13 cellular contexts compared by ENCODE assay signal in the genomic region with DNA sequence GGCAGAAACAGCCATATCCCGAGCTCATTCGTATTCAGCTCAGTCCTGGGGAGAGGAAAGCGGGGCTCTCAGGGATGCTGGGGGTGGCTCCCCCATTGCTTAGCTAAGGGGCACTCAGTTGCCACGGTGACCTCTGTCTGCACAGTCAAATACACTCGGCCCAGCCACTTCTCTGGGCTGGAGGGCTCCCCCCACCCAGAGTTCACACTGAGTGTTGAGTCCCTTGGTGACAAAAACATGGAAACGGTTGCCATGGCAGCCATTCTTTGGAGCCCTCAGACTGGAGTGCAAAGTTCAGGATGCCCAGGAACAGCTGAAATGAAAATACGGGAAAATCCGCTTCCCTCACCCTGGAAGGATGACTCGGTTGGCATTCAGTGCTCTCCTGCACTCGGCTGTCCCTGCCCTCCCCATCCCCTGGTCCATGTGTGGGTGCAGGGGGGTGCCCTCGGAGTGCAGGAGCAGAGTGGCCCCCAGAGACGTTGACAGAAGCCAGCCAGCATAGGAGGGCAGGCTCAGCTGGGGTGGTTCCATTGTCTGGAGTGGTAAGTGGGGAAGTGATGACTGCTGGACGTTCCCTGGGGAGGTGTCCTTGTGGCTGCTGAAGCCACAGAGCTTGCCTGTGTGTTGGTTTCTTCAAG.
DNase-seq lines count a peak whose midpoint lies in the region; ATAC-seq, FAIRE-seq and TF ChIP-seq lines count a peak whose summit lies in the region.
"Had no signal": no experiment of that assay in that cellular context is flagged by ENCODE, and none has a peak within 500 bp of the region (broad histone marks: within the 10 kb centered on the region; RNA-seq: fewer than 3 reads in every experiment).

No MANE protein-coding gene starts in this region.

- POLR2A ChIA-PET in H1 (lab: Charles Lee; ENCODE audit: partially characterized antibody) = no interaction called here

- no peaks in the 10 kb centered on the region for H3K79me1 ChIP-seq in H1 (ENCODE audit: low read depth, low read length)

- H4K20me1 ChIP-seq in BLaER1 (peaks cover 91% of the 10 kb centered on the region), H1 (replicated peaks in 1 of 2; ENCODE audit: control insufficient read depth in 1 of 2, insufficient read depth in 2 of 2, low read length in 2 of 2) (no peaks in the 10 kb centered on the region), neural progenitor cell (ENCODE audit: low read depth) (peaks cover 39% of the 10 kb centered on the region)

- H3K4me2 ChIP-seq in BLaER1 = peak overlapping the region; percentile 97
- H3K4me2 ChIP-seq in H1 (ENCODE audit: insufficient read depth in 1 of 2, low read depth in 2 of 2, low read length in 2 of 2) = no peak overlapping the region
- H3K4me2 ChIP-seq in neural progenitor cell = no peak overlapping the region

- intact Hi-C loops in activated CD4-positive, alpha-beta T cell treated with anti-CD3 and anti-CD28 coated beads, Interleukin-2, amount 10 ng/mL, durations not matched to agents 24 days and 14 days (cut with micrococcal nuclease) = loop anchor here (5.0 to 10.0 kb wide), 2 partner anchors 35 to 57 kb away; no protein-coding TSS in a partner anchor

- no peak for ATAC-seq in HG03469 (IDR thresholded peaks at IDR 0.05; ENCODE audit: unreplicated experiment)
- ATAC-seq: body of pancreas, pancreas had no signal

- H2BK12ac ChIP-seq in H1 (ENCODE audit: low read depth, low read length) = 0 out of 2 replicates have a peak overlapping the region, but pooled peaks have one; percentile 23

- H2AK5ac ChIP-seq in H1 (ENCODE audit: low read depth, low read length) = peak overlapping the region; percentile 3; the same call in 1 of the 2 replicates

- H3K9ac ChIP-seq in BLaER1 (no peak overlapping the region), H1 (replicated peaks in 1 of 4; ENCODE audit: extremely low read depth in 1 of 4, low read depth in 3 of 4, low read length in 3 of 4) (no peak overlapping the region), neural progenitor cell (no peak overlapping the region)

- H2AFZ ChIP-seq in H1 (ENCODE audit: low read length) = no peak overlapping the region
- no peak overlapping the region for H2AFZ ChIP-seq in neural progenitor cell (replicated peaks)

- no peak overlapping the region for H2BK120ac ChIP-seq in H1 (replicated peaks; ENCODE audit: low read depth, low read length)

- H3K56ac ChIP-seq in H1 (replicated peaks; ENCODE audit: insufficient read length, low read depth, low read length) = no peak overlapping the region

- H4K91ac ChIP-seq in H1 (replicated peaks; ENCODE audit: insufficient read length, low read length) = no peak overlapping the region

- H4K5ac ChIP-seq in H1 (ENCODE audit: insufficient read length, low read depth, low read length) = no peak overlapping the region

- H3K4me3 Mint-ChIP-seq in neural progenitor cell = peak overlapping the region; percentile 75
- no peak overlapping the region for H3K4me3 Mint-ChIP-seq in activated CD4-positive, alpha-beta T cell treated with anti-CD3 and anti-CD28 coated beads, Interleukin-2, amount 10 ng/mL, durations not matched to agents 24 days and 14 days

- H3K18ac ChIP-seq in H1 (ENCODE audit: extremely low read depth, low read length) = no peak overlapping the region

- peaks cover 20% of the 10 kb centered on the region for H3K27me3 Mint-ChIP-seq in neural progenitor cell (ENCODE audit: insufficient read depth, low read depth)
- no peaks in the 10 kb centered on the region for H3K27me3 Mint-ChIP-seq in activated CD4-positive, alpha-beta T cell treated with anti-CD3 and anti-CD28 coated beads, Interleukin-2, amount 10 ng/mL, durations not matched to agents 24 days and 14 days

- peak overlapping the region; percentile 91 for H3K27ac Mint-ChIP-seq in neural progenitor cell
- H3K27ac Mint-ChIP-seq in activated CD4-positive, alpha-beta T cell treated with anti-CD3 and anti-CD28 coated beads, Interleukin-2, amount 10 ng/mL, durations not matched to agents 24 days and 14 days = no peak overlapping the region

- H3K4ac ChIP-seq in H1 (replicated peaks; ENCODE audit: insufficient read length, low read depth, low read length) = no peak overlapping the region

- H3K79me2 ChIP-seq in H1 (ENCODE audit: control insufficient read depth in 1 of 2, insufficient read depth in 2 of 2, low read length in 2 of 2) (no peaks in the 10 kb centered on the region), neural progenitor cell (ENCODE audit: low read depth) (no peaks in the 10 kb centered on the region)

- CTCF ChIA-PET in H1 (lab: Charles Lee; ENCODE audit: partially characterized antibody) = interaction anchor here (1.2 to 1.4 kb wide), 2 partner anchors 9 to 240 kb away, joined by 3 to 5 read pairs; no protein-coding TSS in a partner anchor

- H3K36me3 ChIP-seq in BLaER1 (no peaks in the 10 kb centered on the region), H1 (ENCODE audit: control insufficient read depth in 2 of 4, insufficient read depth in 4 of 4, low read length in 3 of 4) (no peaks in the 10 kb centered on the region), neural progenitor cell (no peaks in the 10 kb centered on the region)
- H3K36me3 ChIP-seq: pancreas had no signal

- no peak for TF ChIP-seq RAD21 in H1 (IDR thresholded peaks at IDR 0.05 in 1 of 2, conservative IDR thresholded peaks at IDR 0.05 in 1 of 2; ENCODE audit: low read depth in 2 of 2, low read length in 2 of 2)

- peaks cover 11% of the 10 kb centered on the region for H3K23me2 ChIP-seq in H1 (ENCODE audit: low read depth, low read length)

- DNase-seq in NCI-H128 (lab: John Stamatoyannopoulos, UW; ENCODE audit: unreplicated experiment) (peak; percentile 5), H1 (ENCODE audit: low read depth in 1 of 2, low spot score in 2 of 2) (no peak), neural progenitor cell (ENCODE audit: low spot score) (peak; percentile 51), HCEC 1CT (no peak), occipital lobe (lab: John Stamatoyannopoulos, UW) (no peak)
- DNase-seq in activated CD4-positive, alpha-beta T cell treated with anti-CD3 and anti-CD28 coated beads, Interleukin-2, amount 10 ng/mL, durations not matched to agents 24 days and 14 days = no peak
- DNase-seq: body of pancreas; DMS79 treated with DMSO at 0.1 percent for 48 hours; effector CD4-positive, alpha-beta T cell; foreskin fibroblast had no signal

- H3F3A ChIP-seq in neural progenitor cell (ENCODE audit: low read depth) = peaks cover 4% of the 10 kb centered on the region

- H3K9me3 ChIP-seq in BLaER1 = no peaks in the 10 kb centered on the region
- H3K9me3 ChIP-seq in H1 (ENCODE audit: insufficient read depth in 2 of 2, low read depth in 1 of 2, low read length in 1 of 2) = no peaks in the 10 kb centered on the region
- H3K9me3 ChIP-seq in neural progenitor cell (ENCODE audit: low read depth) = no peaks in the 10 kb centered on the region
- H3K9me3 ChIP-seq: body of pancreas, pancreas had no signal

- H3K14ac ChIP-seq in H1 (ENCODE audit: insufficient read length) = no peak overlapping the region

- H3K27me3 ChIP-seq in BLaER1 (peaks cover 71% of the 10 kb centered on the region), H1 (replicated peaks in 1 of 4; ENCODE audit: control insufficient read depth in 3 of 4, extremely low read depth in 1 of 4, insufficient read depth in 3 of 4, low read length in 3 of 4) (peaks cover 0 to 14% (median 9%) of the 10 kb centered on the region in 4 experiments; a peak in 6 of 7 replicates), neural progenitor cell (peaks cover 45% of the 10 kb centered on the region)
- H3K27me3 ChIP-seq: body of pancreas, pancreas had no signal

- no peak overlapping the region for H3K27ac ChIP-seq in BLaER1
- no peak overlapping the region for H3K27ac ChIP-seq in H1 (ENCODE audit: low read depth, low read length)
- no peak overlapping the region for H3K27ac ChIP-seq in neural progenitor cell
- H3K27ac ChIP-seq: body of pancreas, pancreas had no signal

- WGBS in H1 (ENCODE audit: extremely low coverage in 1 of 2, insufficient coverage in 1 of 2, insufficient read length in 1 of 2, insufficient replicate concordance in 2 of 2, low coverage in 1 of 2, low lambda C conversion rate in 2 of 2, missing lambda C conversion rate in 1 of 2), 2 experiments = 85% methylated on average over 13 of the region's 13 CpGs; no CpG with 5 or more reads in 1 of the 2 experiments

- FAIRE-seq in H1 (lab: Jason Lieb, UNC) = no peak
- FAIRE-seq: pancreas had no signal

- no peak for TF ChIP-seq EP300 in H1 (IDR thresholded peaks at IDR 0.05; ENCODE audit: borderline replicate concordance in 1 of 2, low read depth in 2 of 2, low read length in 2 of 2)

- TF ChIP-seq POLR2A in H1 (IDR thresholded peaks at IDR 0.05; ENCODE audit: control extremely low read depth in 1 of 2, low read depth in 2 of 2, low read length in 2 of 2) = no peak

- H3K4me1 ChIP-seq in BLaER1 (peaks cover 52% of the 10 kb centered on the region), H1 (replicated peaks in 1 of 4; ENCODE audit: control insufficient read depth in 3 of 4, insufficient read depth in 4 of 4, low read length in 3 of 4) (peaks cover 3 to 23% (median 17%) of the 10 kb centered on the region in 4 experiments), neural progenitor cell (peaks cover 4% of the 10 kb centered on the region)

- H2BK5ac ChIP-seq in H1 (ENCODE audit: low read depth, low read length) = no peak overlapping the region

- H3K4me1 Mint-ChIP-seq in neural progenitor cell = peaks cover 37% of the 10 kb centered on the region
- H3K4me1 Mint-ChIP-seq in activated CD4-positive, alpha-beta T cell treated with anti-CD3 and anti-CD28 coated beads, Interleukin-2, amount 10 ng/mL, durations not matched to agents 24 days and 14 days = peaks cover 8% of the 10 kb centered on the region

- H3K4me3 ChIP-seq in BLaER1 = no peak overlapping the region
- H3K4me3 ChIP-seq in H1 (ENCODE audit: extremely low read depth in 1 of 4, insufficient read depth in 2 of 4, low read depth in 3 of 4, low read length in 4 of 4) = no peak overlapping the region
- H3K4me3 ChIP-seq in neural progenitor cell = no peak overlapping the region
- H3K4me3 ChIP-seq: body of pancreas, pancreas had no signal

- no peak overlapping the region; the same call in 1 of the 2 replicates for H4K8ac ChIP-seq in H1 (ENCODE audit: extremely low read depth, insufficient read depth, low read length)

- H2BK20ac ChIP-seq in H1 (ENCODE audit: low read length) = no peak overlapping the region

- H3K36me3 Mint-ChIP-seq in neural progenitor cell = no peaks in the 10 kb centered on the region
- H3K36me3 Mint-ChIP-seq in activated CD4-positive, alpha-beta T cell treated with anti-CD3 and anti-CD28 coated beads, Interleukin-2, amount 10 ng/mL, durations not matched to agents 24 days and 14 days (ENCODE audit: low read depth) = no peaks in the 10 kb centered on the region

- no peak overlapping the region for H3K23ac ChIP-seq in H1 (ENCODE audit: insufficient read length)

- TF ChIP-seq CTCF in H1 (IDR thresholded peaks at IDR 0.05; ENCODE audit: control extremely low read depth in 1 of 3, insufficient read depth in 1 of 3, low read depth in 1 of 3, low read length in 3 of 3) = no peak
- no peak for TF ChIP-seq CTCF in neural progenitor cell (IDR thresholded peaks at IDR 0.05)

- no peak overlapping the region for H2BK15ac ChIP-seq in H1 (ENCODE audit: low read length)

- no peaks in the 10 kb centered on the region for H3K9me3 Mint-ChIP-seq in neural progenitor cell
- H3K9me3 Mint-ChIP-seq in activated CD4-positive, alpha-beta T cell treated with anti-CD3 and anti-CD28 coated beads, Interleukin-2, amount 10 ng/mL, durations not matched to agents 24 days and 14 days = no peaks in the 10 kb centered on the region

TF ChIP-seq in H1, 55 proteins besides CTCF, POLR2A, EP300 and RAD21 (continues in another document):
- TF ChIP-seq NRF1 (IDR thresholded peaks at IDR 0.05; ENCODE audit: low read depth, low read length) = no peak

Comparison
In these comparisons a context has a peak if more than half of its experiments do, and no peak if none do; other contexts are left out.
1. DNase-seq: peak in NCI-H128 (single experiment) and neural progenitor cell (single experiment); none in H1 (0 of 2), HCEC 1CT (single experiment), occipital lobe (single experiment) and activated CD4-positive, alpha-beta T cell treated with anti-CD3 and anti-CD28 coated beads, Interleukin-2, amount 10 ng/mL, durations not matched to agents 24 days and 14 days (single experiment).